8 cellular contexts compared by ENCODE assay signal in the genomic region with DNA sequence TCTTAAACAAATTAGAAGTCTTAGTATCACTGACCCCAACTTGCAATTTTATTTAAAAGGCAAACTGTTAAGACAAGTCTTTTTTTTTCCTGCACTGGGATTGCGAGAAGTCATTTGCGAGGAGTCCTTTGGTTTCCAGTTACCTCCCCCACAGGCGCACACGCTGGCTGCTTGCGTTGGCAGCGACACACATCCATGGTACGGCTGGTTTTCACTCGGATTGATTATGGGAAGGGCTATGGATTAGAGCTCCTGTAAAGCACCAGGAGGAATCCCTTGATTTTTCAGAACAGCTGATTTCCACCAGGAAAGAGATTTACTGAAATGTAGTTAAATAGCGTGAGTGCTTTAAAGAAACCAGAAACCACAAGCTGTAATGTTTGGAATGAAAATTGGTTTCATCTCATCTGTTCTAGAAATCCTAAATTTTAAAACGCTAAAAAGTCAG. TPM values are rescaled to one million over a fixed set of nuclear protein-coding genes. Genes with fewer than 3 reads are reported as not detected.
A peak's percentile ranks its signal among the peaks of the same experiment; 100 is the strongest.
DNase-seq lines count a peak whose midpoint lies in the region; ATAC-seq and TF ChIP-seq lines count a peak whose summit lies in the region.

No MANE protein-coding gene starts in this region.

- peaks cover 16% of the 10 kb centered on the region for H3K4me1 ChIP-seq in suprapubic skin

- WGBS in suprapubic skin: 1% methylated on average over 10 of the region's 10 CpGs

- ATAC-seq in central memory CD8-positive, alpha-beta T cell (replicated peaks; ENCODE audit: extremely low read depth, poor library complexity, severe bottlenecking): no peak
- ATAC-seq in HG03439 (IDR thresholded peaks at IDR 0.05; ENCODE audit: unreplicated experiment): no peak

- H3K36me3 Mint-ChIP-seq in central memory CD8-positive, alpha-beta T cell (ENCODE audit: insufficient read depth): no peaks in the 10 kb centered on the region

- H3K27me3 ChIP-seq in GM06990 (replicated peaks; ENCODE audit: control insufficient read depth, insufficient read depth, low read length) (no peaks in the 10 kb centered on the region; the same call in none of the 2 replicates), kidney epithelial cell (ENCODE audit: control insufficient read depth, insufficient read depth, low read length) (no peaks in the 10 kb centered on the region), suprapubic skin (no peaks in the 10 kb centered on the region)

- H3K4me3 ChIP-seq in GM06990 (replicated peaks; ENCODE audit: low read depth, low read length) (peak overlapping the region; percentile 68), kidney epithelial cell (ENCODE audit: low read depth, low read length) (peak overlapping the region; percentile 44), suprapubic skin (peak overlapping the region; percentile 51)

- DNase-seq in GM06990 (ENCODE audit: extremely low read depth, insufficient read length) (peak; percentile 2), NCI-H2227 treated with DMSO at 0.1 percent for 48 hours (lab: John Stamatoyannopoulos, UW) (peak; percentile 25), kidney epithelial cell (ENCODE audit: low read depth) (no peak), suprapubic skin (ENCODE audit: low spot score in 2 of 2) (no peak), HT-29 (ENCODE audit: low spot score) (no peak), erythroblast (lab: John Stamatoyannopoulos, UW) (no peak)
- no peak for DNase-seq in central memory CD8-positive, alpha-beta T cell (ENCODE audit: low spot score in 2 of 2)

- peaks cover 9% of the 10 kb centered on the region for H3K4me1 Mint-ChIP-seq in central memory CD8-positive, alpha-beta T cell

- no peaks in the 10 kb centered on the region for H3K9me3 Mint-ChIP-seq in central memory CD8-positive, alpha-beta T cell

- no peak for TF ChIP-seq CTCF in GM06990 (IDR thresholded peaks at IDR 0.05; ENCODE audit: insufficient read depth, low read length, poor library complexity, severe bottlenecking)
- TF ChIP-seq CTCF in kidney epithelial cell (IDR thresholded peaks at IDR 0.05; ENCODE audit: insufficient read depth, low read length, poor library complexity, severe bottlenecking): no peak
- no peak for TF ChIP-seq CTCF in suprapubic skin (IDR thresholded peaks at IDR 0.05)

- H3K27me3 Mint-ChIP-seq in central memory CD8-positive, alpha-beta T cell: peaks cover 77% of the 10 kb centered on the region

- no peak for TF ChIP-seq EP300 in suprapubic skin (IDR thresholded peaks at IDR 0.05)

- H3K27ac ChIP-seq in suprapubic skin: no peak overlapping the region

- TF ChIP-seq POLR2A in suprapubic skin (IDR thresholded peaks at IDR 0.05): no peak
- no peak for TF ChIP-seq POLR2A in erythroblast (IDR thresholded peaks at IDR 0.05; ENCODE audit: low read length)

- peak overlapping the region; percentile 58 for H3K4me3 Mint-ChIP-seq in central memory CD8-positive, alpha-beta T cell

- H3K36me3 ChIP-seq in GM06990 (ENCODE audit: control insufficient read depth, insufficient read depth, low read length): no peaks in the 10 kb centered on the region
- H3K36me3 ChIP-seq in kidney epithelial cell (ENCODE audit: control insufficient read depth, insufficient read depth, low read length): no peaks in the 10 kb centered on the region
- H3K36me3 ChIP-seq in suprapubic skin: no peaks in the 10 kb centered on the region

- no peak overlapping the region for H3K27ac Mint-ChIP-seq in central memory CD8-positive, alpha-beta T cell (ENCODE audit: low read depth)

- no peaks in the 10 kb centered on the region for H3K9me3 ChIP-seq in suprapubic skin

RNA-seq across cellular contexts. Expression of gene SLC1A3, which starts 0.7 kb away (rescaled TPM):
- total RNA-seq in kidney epithelial cell (0.25 and 4.3 TPM in 2 replicates), suprapubic skin (10 to 100 TPM; 19.8 to 34.2 (median 25.3) TPM)
- total RNA-seq in HT-29 (2014; rRNA removed; shearing (Covaris generic)): 0.52 TPM in 1 of 2 replicates, not detected in the other

Comparison
In these comparisons a context has a peak if more than half of its experiments do, and no peak if none do; other contexts are left out.
1. DNase-seq: peak in GM06990 (single experiment) and NCI-H2227 treated with DMSO at 0.1 percent for 48 hours (single experiment); none in central memory CD8-positive, alpha-beta T cell (0 of 2), kidney epithelial cell (single experiment), suprapubic skin (0 of 2), HT-29 (single experiment) and erythroblast (0 of 2).
2. Peak in every context shown above with its lines, with median percentiles within 50 percentile points of each other: H3K4me3 ChIP-seq.